Comparison of ENCODE assay signal across 37 cellular contexts in the genomic region with DNA sequence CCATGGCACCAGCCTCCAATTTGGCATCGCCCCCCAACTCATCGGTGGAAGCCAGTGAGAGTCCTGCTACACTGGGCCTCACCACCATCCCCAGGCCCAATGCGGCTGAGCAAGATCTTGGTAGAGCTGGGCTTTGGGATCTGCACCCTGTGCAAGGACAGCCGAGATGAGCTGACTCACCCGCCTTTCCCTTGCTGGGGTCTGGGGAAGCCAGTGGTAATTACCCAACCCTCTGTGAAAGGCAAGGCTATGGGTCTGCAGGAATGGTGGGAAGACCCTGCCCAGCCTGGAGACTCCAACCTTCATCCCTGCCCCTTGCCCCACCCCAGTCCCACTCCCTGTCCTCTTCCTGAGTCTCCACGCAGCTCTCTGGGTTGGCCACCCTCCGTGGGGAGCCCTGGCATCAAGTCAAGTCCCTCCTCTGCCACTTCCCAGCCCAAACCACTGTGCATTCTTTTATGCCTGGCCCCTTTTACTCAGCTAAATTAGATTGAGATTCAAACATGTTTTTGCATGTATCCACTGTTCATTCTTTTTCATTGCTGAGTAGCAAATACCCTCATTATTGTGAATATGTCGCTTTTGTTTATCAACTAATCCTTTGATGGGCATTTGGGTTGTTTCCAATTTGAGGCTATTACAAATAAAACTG. TPM values are rescaled to one million over a fixed set of nuclear protein-coding genes. Genes with fewer than 3 reads are reported as not detected.
DNase-seq lines count a peak whose midpoint lies in the region; ATAC-seq, FAIRE-seq and TF ChIP-seq lines count a peak whose summit lies in the region.
"Had no signal": no experiment of that assay in that cellular context is flagged by ENCODE, and none has a peak within 500 bp of the region (broad histone marks: within the 10 kb centered on the region; RNA-seq: fewer than 3 reads in every experiment).

No MANE protein-coding gene starts in this region.

- peaks cover 22% of the 10 kb centered on the region for H3F3A ChIP-seq in SK-N-SH (replicated peaks; ENCODE audit: insufficient read depth)

- H3K4me3 ChIP-seq in SK-N-SH (ENCODE audit: low read depth in 2 of 2, low read length in 1 of 2), result no peak overlapping the region
- no peak overlapping the region for H3K4me3 ChIP-seq in gastroesophageal sphincter
- no peak overlapping the region for H3K4me3 ChIP-seq in vagina
- H3K4me3 ChIP-seq: ascending aorta, GM23338, lower lobe of right lung, mucosa of descending colon, pancreas, smooth muscle cell, suprapubic skin had no signal

- H3K9me2 ChIP-seq in SK-N-SH, result no peaks in the 10 kb centered on the region

- no peaks in the 10 kb centered on the region for H3K36me3 Mint-ChIP-seq in activated CD4-positive, alpha-beta T cell treated with anti-CD3 and anti-CD28 coated beads, Interleukin-2, amount 10 ng/mL, durations not matched to agents 24 days and 14 days (ENCODE audit: low read depth)
- no peaks in the 10 kb centered on the region for H3K36me3 Mint-ChIP-seq in activated CD4-positive, alpha-beta T cell treated with anti-CD3 and anti-CD28 coated beads, Interleukin-2, amount 10 ng/mL, durations not matched to agents 7 days and 5 days (ENCODE audit: low read depth)
- H3K36me3 Mint-ChIP-seq: activated naive CD8-positive, alpha-beta T cell; CD4-positive, CD25-positive, alpha-beta regulatory T cell; stimulated activated effector memory CD8-positive, alpha-beta T cell treated with anti-CD3 and anti-CD28 coated beads, Interleukin-12 subunit alpha, Interleukin-12 subunit beta, amount 100 ng/mL, for 72 hours had no signal

- H2AFZ ChIP-seq in SK-N-SH (ENCODE audit: low read depth), result peak overlapping the region; percentile 12; the same call in 1 of the 2 replicates
- H2AFZ ChIP-seq: GM23338 had no signal

- no peaks in the 10 kb centered on the region for H3K27me3 ChIP-seq in SK-N-SH (ENCODE audit: insufficient read depth)
- H3K27me3 ChIP-seq in gastroesophageal sphincter, result no peaks in the 10 kb centered on the region
- no peaks in the 10 kb centered on the region for H3K27me3 ChIP-seq in vagina
- H3K27me3 ChIP-seq: ascending aorta, pancreas, suprapubic skin had no signal

- H3K27ac ChIP-seq in SK-N-SH (ENCODE audit: low read depth in 2 of 2, low read length in 1 of 2) (peak overlapping the region in 1 of 2 experiments; percentile 89; a peak in 2 of 4 replicates), gastroesophageal sphincter (peak overlapping the region in 3 of 4 donors; percentile 31 to 69 (median 44)), vagina (peak overlapping the region; percentile 27)
- H3K27ac ChIP-seq: lower lobe of right lung, pancreas, suprapubic skin had no signal

- H3K36me3 ChIP-seq in SK-N-SH (replicated peaks in 1 of 2; ENCODE audit: control insufficient read depth in 1 of 2, insufficient read depth in 2 of 2, low read length in 1 of 2), result no peaks in the 10 kb centered on the region
- H3K36me3 ChIP-seq in gastroesophageal sphincter, result no peaks in the 10 kb centered on the region
- no peaks in the 10 kb centered on the region for H3K36me3 ChIP-seq in vagina
- H3K36me3 ChIP-seq: ascending aorta, lower lobe of right lung, pancreas, suprapubic skin had no signal

- H3K9ac ChIP-seq in SK-N-SH, result no peak overlapping the region

- FAIRE-seq in H54 (lab: Jason Lieb, UNC), result no peak
- FAIRE-seq: D721Med, pancreas, TTC549 had no signal

- H3K79me2 ChIP-seq in SK-N-SH (ENCODE audit: insufficient read depth), result no peaks in the 10 kb centered on the region

- H3K4me1 Mint-ChIP-seq in activated CD4-positive, alpha-beta T cell treated with anti-CD3 and anti-CD28 coated beads, Interleukin-2, amount 10 ng/mL, durations not matched to agents 24 days and 14 days, result no peaks in the 10 kb centered on the region
- no peaks in the 10 kb centered on the region for H3K4me1 Mint-ChIP-seq in activated CD4-positive, alpha-beta T cell treated with anti-CD3 and anti-CD28 coated beads, Interleukin-2, amount 10 ng/mL, durations not matched to agents 7 days and 5 days
- H3K4me1 Mint-ChIP-seq: activated CD4-positive, alpha-beta memory T cell treated with anti-CD3 and anti-CD28 coated beads, Interleukin-2, amount 10 ng/mL, durations not matched to agents 7 days and 5 days; CD4-positive, CD25-positive, alpha-beta regulatory T cell; endodermal cell; GM23338; nephron; stimulated activated effector memory CD8-positive, alpha-beta T cell treated with anti-CD3 and anti-CD28 coated beads, Interleukin-12 subunit alpha, Interleukin-12 subunit beta, amount 100 ng/mL, for 72 hours had no signal

- 11% methylated on average over 3 of the region's 8 CpGs for WGBS in SK-N-SH (ENCODE audit: low lambda C conversion rate)
- 29 to 40% methylated on average over 3 to 5 of the region's 8 CpGs for WGBS in gastroesophageal sphincter (ENCODE audit: low coverage in 1 of 2), 2 donors

- intact Hi-C loops in activated CD4-positive, alpha-beta T cell treated with anti-CD3 and anti-CD28 coated beads, Interleukin-2, amount 10 ng/mL, durations not matched to agents 24 days and 14 days (cut with micrococcal nuclease), result no loop called here
- intact Hi-C loops in vagina (cut with DNase I), result no loop called here

- no peaks in the 10 kb centered on the region for H4K20me1 ChIP-seq in SK-N-SH (ENCODE audit: insufficient read depth)

- peak overlapping the region; percentile 66 for H3K4me2 ChIP-seq in SK-N-SH
- H3K4me2 ChIP-seq: GM23338, smooth muscle cell had no signal

- TF ChIP-seq RAD21 in SK-N-SH (IDR thresholded peaks at IDR 0.05; ENCODE audit: low read length), result no peak

- H3K9me3 Mint-ChIP-seq in activated CD4-positive, alpha-beta T cell treated with anti-CD3 and anti-CD28 coated beads, Interleukin-2, amount 10 ng/mL, durations not matched to agents 24 days and 14 days, result no peaks in the 10 kb centered on the region
- no peaks in the 10 kb centered on the region for H3K9me3 Mint-ChIP-seq in activated CD4-positive, alpha-beta T cell treated with anti-CD3 and anti-CD28 coated beads, Interleukin-2, amount 10 ng/mL, durations not matched to agents 7 days and 5 days
- H3K9me3 Mint-ChIP-seq: activated CD4-positive, alpha-beta memory T cell treated with anti-CD3 and anti-CD28 coated beads, Interleukin-2, amount 10 ng/mL, durations not matched to agents 7 days and 5 days; dendritic cell treated with granulocyte-macrophage colony-stimulating factor and Interleukin-4, amounts not matched to agents 40 ng/mL and 50 ng/mL, for 4 days; nephron; stimulated activated effector memory CD8-positive, alpha-beta T cell treated with anti-CD3 and anti-CD28 coated beads, Interleukin-12 subunit alpha, Interleukin-12 subunit beta, amount 100 ng/mL, for 72 hours; T-helper 1 cell treated with Interleukin-12 subunit alpha and Interleukin-12 subunit beta and Interleukin-4 antibody, amounts not matched to agents 30 μg/mL and 1 μg/mL, for 36 hours had no signal

- H3K4me1 ChIP-seq in SK-N-SH (ENCODE audit: control insufficient read depth in 1 of 2, insufficient read depth in 2 of 2, low read depth in 1 of 2, low read length in 1 of 2) (peaks cover 0 to 32% of the 10 kb centered on the region in 2 experiments; a peak in 2 of 4 replicates), gastroesophageal sphincter (peaks cover 2 to 41% (median 11%) of the 10 kb centered on the region in 3 donors), vagina (peaks cover 34% of the 10 kb centered on the region)
- H3K4me1 ChIP-seq: lower lobe of right lung, pancreas, suprapubic skin had no signal

- no peak overlapping the region for H3K27ac Mint-ChIP-seq in activated CD4-positive, alpha-beta T cell treated with anti-CD3 and anti-CD28 coated beads, Interleukin-2, amount 10 ng/mL, durations not matched to agents 24 days and 14 days
- no peak overlapping the region for H3K27ac Mint-ChIP-seq in activated CD4-positive, alpha-beta T cell treated with anti-CD3 and anti-CD28 coated beads, Interleukin-2, amount 10 ng/mL, durations not matched to agents 7 days and 5 days
- H3K27ac Mint-ChIP-seq: activated CD4-positive, alpha-beta memory T cell treated with anti-CD3 and anti-CD28 coated beads, Interleukin-2, amount 10 ng/mL, durations not matched to agents 7 days and 5 days; activated naive CD8-positive, alpha-beta T cell; CD4-positive, CD25-positive, alpha-beta regulatory T cell; dendritic cell treated with granulocyte-macrophage colony-stimulating factor and Interleukin-4, amounts not matched to agents 40 ng/mL and 50 ng/mL, for 4 days; endodermal cell; GM23338; nephron; stimulated activated effector memory CD8-positive, alpha-beta T cell treated with anti-CD3 and anti-CD28 coated beads, Interleukin-12 subunit alpha, Interleukin-12 subunit beta, amount 100 ng/mL, for 72 hours; T-helper 1 cell treated with Interleukin-12 subunit alpha and Interleukin-12 subunit beta and Interleukin-4 antibody, amounts not matched to agents 30 μg/mL and 1 μg/mL, for 36 hours had no signal

- CTCF ChIA-PET in activated CD4-positive, alpha-beta T cell treated with anti-CD3 and anti-CD28 coated beads, Interleukin-2, amount 10 ng/mL, durations not matched to agents 7 days and 5 days (lab: Charles Lee), result interaction anchor here (0.6 kb wide), 1 partner anchor 160 kb away, joined by 3 read pairs; no protein-coding TSS in a partner anchor
- CTCF ChIA-PET in SK-N-SH (lab: Yijun Ruan, JAX), result interaction anchor here (2.9 kb wide), 1 partner anchor 16 kb away, joined by 11 read pairs; no protein-coding TSS in a partner anchor

- H3K4me3 Mint-ChIP-seq in activated CD4-positive, alpha-beta T cell treated with anti-CD3 and anti-CD28 coated beads, Interleukin-2, amount 10 ng/mL, durations not matched to agents 24 days and 14 days, result no peak overlapping the region
- H3K4me3 Mint-ChIP-seq in activated CD4-positive, alpha-beta T cell treated with anti-CD3 and anti-CD28 coated beads, Interleukin-2, amount 10 ng/mL, durations not matched to agents 7 days and 5 days, result no peak overlapping the region
- H3K4me3 Mint-ChIP-seq: activated CD4-positive, alpha-beta memory T cell treated with anti-CD3 and anti-CD28 coated beads, Interleukin-2, amount 10 ng/mL, durations not matched to agents 7 days and 5 days; activated naive CD8-positive, alpha-beta T cell; CD4-positive, CD25-positive, alpha-beta regulatory T cell; dendritic cell treated with granulocyte-macrophage colony-stimulating factor and Interleukin-4, amounts not matched to agents 40 ng/mL and 50 ng/mL, for 4 days; endodermal cell; GM23338; nephron; stimulated activated effector memory CD8-positive, alpha-beta T cell treated with anti-CD3 and anti-CD28 coated beads, Interleukin-12 subunit alpha, Interleukin-12 subunit beta, amount 100 ng/mL, for 72 hours; T-helper 1 cell treated with Interleukin-12 subunit alpha and Interleukin-12 subunit beta and Interleukin-4 antibody, amounts not matched to agents 30 μg/mL and 1 μg/mL, for 36 hours had no signal

- TF ChIP-seq EP300 in SK-N-SH (IDR thresholded peaks at IDR 0.05; ENCODE audit: borderline replicate concordance in 1 of 2, low read depth in 1 of 2, low read length in 1 of 2) (no peak), gastroesophageal sphincter (IDR thresholded peaks at IDR 0.05) (no peak)

- DNase-seq in activated CD4-positive, alpha-beta T cell treated with anti-CD3 and anti-CD28 coated beads, Interleukin-2, amount 10 ng/mL, durations not matched to agents 24 days and 14 days, result peak; percentile 40
- DNase-seq in activated CD4-positive, alpha-beta T cell treated with anti-CD3 and anti-CD28 coated beads, Interleukin-2, amount 10 ng/mL, durations not matched to agents 7 days and 5 days, result no peak
- DNase-seq in SK-N-SH (no peak), vagina (ENCODE audit: extremely low spot score in 2 of 2) (no peak), H54 (ENCODE audit: insufficient read length, low spot score) (no peak), Kasumi-1 (lab: John Stamatoyannopoulos, UW) (no peak)
- DNase-seq: activated CD4-positive, alpha-beta memory T cell treated with anti-CD3 and anti-CD28 coated beads, Interleukin-2, amount 10 ng/mL, durations not matched to agents 7 days and 5 days; CD4-positive, CD25-positive, alpha-beta regulatory T cell; central memory CD4-positive, alpha-beta T cell; endodermal cell; islet precursor cell; lower lobe of right lung; mucosa of descending colon; NCI-H1417; NCI-H2107; NCI-H446 treated with DMSO at 0.1 percent for 48 hours; NCI-H82; pancreas; retina; RPMI8226 had no signal

- POLR2A ChIA-PET in activated CD4-positive, alpha-beta T cell treated with anti-CD3 and anti-CD28 coated beads, Interleukin-2, amount 10 ng/mL, durations not matched to agents 7 days and 5 days (lab: Charles Lee), result no interaction called here
- POLR2A ChIA-PET in SK-N-SH (lab: Yijun Ruan, JAX), result no interaction called here

- H3K9me3 ChIP-seq in SK-N-SH, result no peaks in the 10 kb centered on the region
- no peaks in the 10 kb centered on the region for H3K9me3 ChIP-seq in gastroesophageal sphincter
- H3K9me3 ChIP-seq in vagina, result no peaks in the 10 kb centered on the region
- H3K9me3 ChIP-seq: ascending aorta, lower lobe of right lung, mucosa of descending colon, pancreas, suprapubic skin had no signal

- TF ChIP-seq CTCF in SK-N-SH (IDR thresholded peaks at IDR 0.05) (no peak), gastroesophageal sphincter (IDR thresholded peaks at IDR 0.05) (no peak), vagina (IDR thresholded peaks at IDR 0.05) (no peak)

- TF ChIP-seq POLR2A in gastroesophageal sphincter (IDR thresholded peaks at IDR 0.05) (no peak), vagina (IDR thresholded peaks at IDR 0.05) (no peak), H54 (IDR thresholded peaks at IDR 0.05; ENCODE audit: low read depth, low read length) (no peak)

- no peak for ATAC-seq in gastroesophageal sphincter
- no peak for ATAC-seq in HG02610 (IDR thresholded peaks at IDR 0.05; ENCODE audit: unreplicated experiment)
- ATAC-seq: activated CD4-positive, CD25-positive, alpha-beta regulatory T cell treated with anti-CD3 and anti-CD28 coated beads, Interleukin-2, amount 50 U/mL, for 24 hours; GM23338; lower lobe of right lung; mucosa of descending colon; pancreas; stimulated activated effector memory CD8-positive, alpha-beta T cell treated with anti-CD3 and anti-CD28 coated beads, Interleukin-12 subunit alpha, Interleukin-12 subunit beta, amount 100 ng/mL, for 72 hours had no signal

- peaks cover 9% of the 10 kb centered on the region for H3K27me3 Mint-ChIP-seq in activated CD4-positive, alpha-beta T cell treated with anti-CD3 and anti-CD28 coated beads, Interleukin-2, amount 10 ng/mL, durations not matched to agents 24 days and 14 days
- peaks cover 27% of the 10 kb centered on the region for H3K27me3 Mint-ChIP-seq in activated CD4-positive, alpha-beta T cell treated with anti-CD3 and anti-CD28 coated beads, Interleukin-2, amount 10 ng/mL, durations not matched to agents 7 days and 5 days

RNA-seq across cellular contexts. Expression of a gene that starts 8.8 kb away (rescaled TPM):
- not detected in 2 replicates for total RNA-seq in activated CD4-positive, alpha-beta T cell treated with anti-CD3 and anti-CD28 coated beads, Interleukin-2, amount 10 ng/mL, durations not matched to agents 24 days and 14 days
- total RNA-seq in activated CD4-positive, alpha-beta T cell treated with anti-CD3 and anti-CD28 coated beads, Interleukin-2, amount 10 ng/mL, durations not matched to agents 7 days and 5 days, result not detected
- not detected in 2 replicates for polyA plus RNA-seq in SK-N-SH (2012; rRNA removed)
- polyA plus RNA-seq in SK-N-SH (2012; cell fraction: cytosol; rRNA removed), result not detected in 2 replicates
- not detected in 2 replicates for polyA plus RNA-seq in SK-N-SH (2012; cell fraction: nucleus; rRNA removed)
- total RNA-seq in gastroesophageal sphincter, result not detected
- total RNA-seq in vagina, result not detected
- total RNA-seq: A172; activated CD4-positive, alpha-beta memory T cell treated with anti-CD3 and anti-CD28 coated beads, Interleukin-2, amount 10 ng/mL, durations not matched to agents 7 days and 5 days; ascending aorta; CD4-positive, CD25-positive, alpha-beta regulatory T cell; endodermal cell; G401; GM23338; lower lobe of right lung; mucosa of descending colon; pancreas; smooth muscle cell; suprapubic skin; ureter had no signal
- polyA plus RNA-seq: CD4-positive, CD25-positive, alpha-beta regulatory T cell; GM23338; pancreas; smooth muscle cell had no signal

RNA-seq across cellular contexts. Expression of a gene that starts 21.5 kb away (rescaled TPM):
- not detected in 2 replicates for total RNA-seq in activated CD4-positive, alpha-beta T cell treated with anti-CD3 and anti-CD28 coated beads, Interleukin-2, amount 10 ng/mL, durations not matched to agents 24 days and 14 days
- not detected for total RNA-seq in activated CD4-positive, alpha-beta T cell treated with anti-CD3 and anti-CD28 coated beads, Interleukin-2, amount 10 ng/mL, durations not matched to agents 7 days and 5 days
- polyA plus RNA-seq in SK-N-SH (2012; rRNA removed), result 0.64 and 0.86 TPM in 2 replicates
- polyA plus RNA-seq in SK-N-SH (2012; cell fraction: cytosol; rRNA removed), result 0.42 TPM in 2 replicates
- polyA plus RNA-seq in SK-N-SH (2012; cell fraction: nucleus; rRNA removed), result 0.83 and 1.1 TPM in 2 replicates
- 10 to 100 TPM in 1 of 4 donors, 1 to 10 TPM in 1, under 1 TPM in 1, not detected in 1; 0.31 to 13.7 (median 1.1) TPM for total RNA-seq in gastroesophageal sphincter
- total RNA-seq in vagina, result 169 TPM
- total RNA-seq: A172; activated CD4-positive, alpha-beta memory T cell treated with anti-CD3 and anti-CD28 coated beads, Interleukin-2, amount 10 ng/mL, durations not matched to agents 7 days and 5 days; ascending aorta; CD4-positive, CD25-positive, alpha-beta regulatory T cell; endodermal cell; G401; GM23338; mucosa of descending colon; pancreas had no signal
- polyA plus RNA-seq: CD4-positive, CD25-positive, alpha-beta regulatory T cell; GM23338 had no signal

RNA-seq across cellular contexts. Expression of a gene that starts 27.1 kb away (rescaled TPM):
- not detected in 2 replicates for total RNA-seq in activated CD4-positive, alpha-beta T cell treated with anti-CD3 and anti-CD28 coated beads, Interleukin-2, amount 10 ng/mL, durations not matched to agents 24 days and 14 days
- not detected for total RNA-seq in activated CD4-positive, alpha-beta T cell treated with anti-CD3 and anti-CD28 coated beads, Interleukin-2, amount 10 ng/mL, durations not matched to agents 7 days and 5 days
- polyA plus RNA-seq in SK-N-SH (2012; rRNA removed), result not detected in 2 replicates
- not detected in 2 replicates for polyA plus RNA-seq in SK-N-SH (2012; cell fraction: cytosol; rRNA removed)
- not detected in 2 replicates for polyA plus RNA-seq in SK-N-SH (2012; cell fraction: nucleus; rRNA removed)
- total RNA-seq in gastroesophageal sphincter (not detected), vagina (not detected)
- total RNA-seq: A172; activated CD4-positive, alpha-beta memory T cell treated with anti-CD3 and anti-CD28 coated beads, Interleukin-2, amount 10 ng/mL, durations not matched to agents 7 days and 5 days; ascending aorta; CD4-positive, CD25-positive, alpha-beta regulatory T cell; endodermal cell; G401; GM23338; lower lobe of right lung; mucosa of descending colon; pancreas; smooth muscle cell; suprapubic skin; ureter had no signal
- polyA plus RNA-seq: CD4-positive, CD25-positive, alpha-beta regulatory T cell; GM23338; pancreas; smooth muscle cell had no signal

RNA-seq across cellular contexts. Expression of a gene that starts 44.2 kb away (rescaled TPM):
- not detected in 2 replicates for total RNA-seq in activated CD4-positive, alpha-beta T cell treated with anti-CD3 and anti-CD28 coated beads, Interleukin-2, amount 10 ng/mL, durations not matched to agents 24 days and 14 days
- total RNA-seq in activated CD4-positive, alpha-beta T cell treated with anti-CD3 and anti-CD28 coated beads, Interleukin-2, amount 10 ng/mL, durations not matched to agents 7 days and 5 days, result not detected
- polyA plus RNA-seq in SK-N-SH (2012; rRNA removed), result not detected in 2 replicates
- not detected in 2 replicates for polyA plus RNA-seq in SK-N-SH (2012; cell fraction: cytosol; rRNA removed)
- not detected in 2 replicates for polyA plus RNA-seq in SK-N-SH (2012; cell fraction: nucleus; rRNA removed)
- not detected for total RNA-seq in gastroesophageal sphincter
- total RNA-seq in vagina, result not detected
- total RNA-seq: A172; activated CD4-positive, alpha-beta memory T cell treated with anti-CD3 and anti-CD28 coated beads, Interleukin-2, amount 10 ng/mL, durations not matched to agents 7 days and 5 days; ascending aorta; CD4-positive, CD25-positive, alpha-beta regulatory T cell; endodermal cell; G401; GM23338; lower lobe of right lung; mucosa of descending colon; pancreas; smooth muscle cell; ureter had no signal
- polyA plus RNA-seq: CD4-positive, CD25-positive, alpha-beta regulatory T cell; GM23338; pancreas; smooth muscle cell had no signal

RNA-seq across cellular contexts. Expression of a gene that starts 59.6 kb away (rescaled TPM):
- not detected in 2 replicates for total RNA-seq in activated CD4-positive, alpha-beta T cell treated with anti-CD3 and anti-CD28 coated beads, Interleukin-2, amount 10 ng/mL, durations not matched to agents 24 days and 14 days
- total RNA-seq in activated CD4-positive, alpha-beta T cell treated with anti-CD3 and anti-CD28 coated beads, Interleukin-2, amount 10 ng/mL, durations not matched to agents 7 days and 5 days, result not detected
- not detected in 2 replicates for polyA plus RNA-seq in SK-N-SH (2012; rRNA removed)
- polyA plus RNA-seq in SK-N-SH (2012; cell fraction: cytosol; rRNA removed), result not detected in 2 replicates
- polyA plus RNA-seq in SK-N-SH (2012; cell fraction: nucleus; rRNA removed), result not detected in 2 replicates
- total RNA-seq in gastroesophageal sphincter (not detected), vagina (not detected)
- total RNA-seq: A172; activated CD4-positive, alpha-beta memory T cell treated with anti-CD3 and anti-CD28 coated beads, Interleukin-2, amount 10 ng/mL, durations not matched to agents 7 days and 5 days; ascending aorta; CD4-positive, CD25-positive, alpha-beta regulatory T cell; endodermal cell; G401; GM23338; lower lobe of right lung; mucosa of descending colon; pancreas; smooth muscle cell; ureter had no signal
- polyA plus RNA-seq: CD4-positive, CD25-positive, alpha-beta regulatory T cell; GM23338; pancreas; smooth muscle cell had no signal

Comparison
In these comparisons a context has a peak if more than half of its experiments do, and no peak if none do; other contexts are left out.
1. RNA of a gene that starts 21.5 kb away (total RNA-seq): 169 TPM in vagina (single experiment); 0.31 to 13.7 TPM in gastroesophageal sphincter, not detected in activated CD4-positive, alpha-beta T cell treated with anti-CD3 and anti-CD28 coated beads, Interleukin-2, amount 10 ng/mL, durations not matched to agents 24 days and 14 days and not detected in activated CD4-positive, alpha-beta T cell treated with anti-CD3 and anti-CD28 coated beads, Interleukin-2, amount 10 ng/mL, durations not matched to agents 7 days and 5 days; every median in the first group is over 10 times any median in the second.